In the genomic region with DNA sequence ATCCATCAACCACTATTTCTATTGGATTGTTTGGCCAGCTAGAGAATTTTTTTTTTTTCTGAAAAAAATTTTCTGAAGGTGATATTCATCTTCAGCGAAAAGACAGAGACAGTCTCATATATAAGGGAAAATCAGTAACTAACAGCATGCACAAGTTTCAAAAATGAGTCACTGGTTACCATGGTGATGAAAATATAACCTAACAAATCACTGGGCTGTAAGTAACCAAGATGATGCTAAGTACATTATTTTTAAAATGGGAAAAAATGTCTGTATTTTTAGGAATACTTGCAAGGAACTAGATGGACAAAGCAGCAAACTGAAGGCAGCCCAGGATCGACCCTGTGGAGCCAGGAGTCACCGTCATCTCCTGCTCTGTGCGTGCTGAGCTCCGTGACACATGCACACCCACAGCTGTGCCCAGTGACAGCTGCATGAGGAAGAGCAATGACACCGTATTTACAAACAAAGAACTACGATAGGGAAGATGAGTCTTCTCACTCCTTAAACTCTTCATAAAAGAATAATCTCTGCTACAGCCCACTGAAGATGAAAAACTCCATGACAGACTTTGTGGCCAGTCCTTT, we compare ENCODE assay signal across 9 cellular contexts.
DNase-seq lines count a peak whose midpoint lies in the region; ATAC-seq, FAIRE-seq and TF ChIP-seq lines count a peak whose summit lies in the region.
"Had no signal": no experiment of that assay in that cellular context is flagged by ENCODE, and none has a peak within 500 bp of the region (broad histone marks: within the 10 kb centered on the region; RNA-seq: fewer than 3 reads in every experiment).

No MANE protein-coding gene starts in this region.

- DNase-seq in ACHN (peak; percentile 41), HL-60 (ENCODE audit: low read depth in 1 of 2, low spot score in 1 of 2) (no peak), memory B cell (ENCODE audit: low spot score in 2 of 2) (peak; percentile 34 to 36), HTR-8/SVneo (ENCODE audit: insufficient read length, low spot score) (no peak), tibial nerve (ENCODE audit: low spot score in 2 of 2) (no peak), inferior parietal cortex (ENCODE audit: extremely low spot score) (no peak), uterus (no peak)
- DNase-seq in activated naive CD4-positive, alpha-beta T cell treated with anti-CD3 and anti-CD28 coated beads, Interleukin-2, amount 50 U/mL, for 16 hours, result peak; percentile 34

- peak overlapping the region; percentile 14 for H3K4me3 Mint-ChIP-seq in memory B cell

- H3K36me3 Mint-ChIP-seq in memory B cell, result peaks cover 29% of the 10 kb centered on the region

- no peak for TF ChIP-seq CTCF in HL-60 (IDR thresholded peaks at IDR 0.05; ENCODE audit: insufficient read depth, low read length)
- no peak for TF ChIP-seq CTCF in tibial nerve (IDR thresholded peaks at IDR 0.05)
- TF ChIP-seq CTCF in uterus (IDR thresholded peaks at IDR 0.05), result no peak

- H3K36me3 ChIP-seq in tibial nerve (peaks cover 0 to 41% (median 0%) of the 10 kb centered on the region in 3 donors), uterus (no peaks in the 10 kb centered on the region)

- peak; percentile 71 for ATAC-seq in memory B cell (ENCODE audit: low read depth)

- peaks cover 43% of the 10 kb centered on the region for H3K4me1 Mint-ChIP-seq in memory B cell

- H3K9me3 ChIP-seq in tibial nerve, result no peaks in the 10 kb centered on the region
- H3K9me3 ChIP-seq in uterus, result no peaks in the 10 kb centered on the region

- TF ChIP-seq POLR2A in tibial nerve (IDR thresholded peaks at IDR 0.05), result no peak
- TF ChIP-seq POLR2A in uterus (IDR thresholded peaks at IDR 0.05), result no peak

- no peak for FAIRE-seq in HTR-8/SVneo (lab: Jason Lieb, UNC)
- FAIRE-seq: D721Med had no signal

- H3K9me3 Mint-ChIP-seq in memory B cell, result peaks cover 3% of the 10 kb centered on the region

- peak overlapping the region; percentile 71 for H3K27ac ChIP-seq in HL-60 (replicated peaks)
- H3K27ac ChIP-seq in tibial nerve, result peak overlapping the region in 2 of 4 donors; percentile 59 to 71
- H3K27ac ChIP-seq in uterus, result no peak overlapping the region

- 55 to 62% methylated on average over 7 of the region's 7 CpGs for WGBS in tibial nerve, 2 donors

- H3K4me3 ChIP-seq in HL-60 (replicated peaks; ENCODE audit: insufficient read depth, low read length) (no peak overlapping the region), tibial nerve (no peak overlapping the region), uterus (no peak overlapping the region)

- peaks cover 0 to 64% (median 33%) of the 10 kb centered on the region in 4 donors for H3K4me1 ChIP-seq in tibial nerve
- H3K4me1 ChIP-seq in uterus, result no peaks in the 10 kb centered on the region

- TF ChIP-seq EP300 in tibial nerve (IDR thresholded peaks at IDR 0.05), result peak in 1 of 2 donors; percentile 22

- intact Hi-C loops in uterus (cut with DNase I; ENCODE audit: low total_unique reads), result no loop called here

- no peaks in the 10 kb centered on the region for H3K27me3 Mint-ChIP-seq in memory B cell

- H3K27ac Mint-ChIP-seq in memory B cell, result peak overlapping the region; percentile 93

- in situ Hi-C loops in ACHN (cut with HindIII; ENCODE audit: low pct_ligation_motif_present, low pct_unique_long_range_greater_than_20kb, low sequenced_read_pairs), result no loop called here

- no peaks in the 10 kb centered on the region for H3K27me3 ChIP-seq in HL-60 (ENCODE audit: insufficient read depth, poor library complexity, severe bottlenecking)
- no peaks in the 10 kb centered on the region for H3K27me3 ChIP-seq in tibial nerve
- H3K27me3 ChIP-seq in uterus, result no peaks in the 10 kb centered on the region

Comparison
In these comparisons a context has a peak if more than half of its experiments do, and no peak if none do; other contexts are left out.
1. DNase-seq: peak in ACHN (single experiment), activated naive CD4-positive, alpha-beta T cell treated with anti-CD3 and anti-CD28 coated beads, Interleukin-2, amount 50 U/mL, for 16 hours (single experiment) and memory B cell (2 of 2); none in HL-60 (0 of 2), HTR-8/SVneo (single experiment), tibial nerve (0 of 2), inferior parietal cortex (single experiment) and uterus (0 of 2).